Comparison of ENCODE assay signal across 17 cellular contexts in the genomic region with DNA sequence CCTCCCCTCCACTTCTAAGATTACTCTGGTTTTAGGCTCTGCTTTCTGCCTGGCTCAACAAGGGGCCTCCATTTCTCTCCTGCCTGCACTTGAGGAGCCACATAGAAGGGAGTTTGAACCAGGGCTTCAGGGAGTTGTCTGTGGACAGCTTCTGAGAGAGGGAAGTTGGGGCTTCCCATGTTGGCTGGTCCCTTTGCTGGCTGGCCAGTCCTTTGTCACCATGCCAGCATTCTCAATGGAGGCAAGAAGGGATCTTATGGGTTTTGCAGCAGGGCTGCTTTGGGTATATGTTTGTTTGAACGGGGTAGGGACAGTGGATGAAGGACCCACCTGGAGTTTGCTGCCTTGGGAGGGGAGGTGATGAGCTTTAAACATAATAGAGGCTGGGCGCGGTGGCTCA.
DNase-seq lines count a peak whose midpoint lies in the region; ATAC-seq and TF ChIP-seq lines count a peak whose summit lies in the region.
"Had no signal": no experiment of that assay in that cellular context is flagged by ENCODE, and none has a peak within 500 bp of the region (broad histone marks: within the 10 kb centered on the region; RNA-seq: fewer than 3 reads in every experiment).

No MANE protein-coding gene starts in this region.

- no peaks in the 10 kb centered on the region for H3K79me2 ChIP-seq in DND-41 (ENCODE audit: insufficient read depth, low read length)

- no peak overlapping the region for H3K4me3 Mint-ChIP-seq in CD14-positive monocyte
- H3K4me3 Mint-ChIP-seq in T-helper 2 cell treated with Interferon-gamma antibody and Interleukin-4, amounts not matched to agents 5 μg/mL and 100 μg/mL, for 36 hours: no peak overlapping the region
- H3K4me3 Mint-ChIP-seq in neural crest cell: no peak overlapping the region
- no peak overlapping the region for H3K4me3 Mint-ChIP-seq in chondrocyte (ENCODE audit: unreplicated experiment)
- H3K4me3 Mint-ChIP-seq: effector memory CD8-positive, alpha-beta T cell; neural progenitor cell had no signal

- no peaks in the 10 kb centered on the region for H4K20me1 ChIP-seq in DND-41 (ENCODE audit: insufficient read depth, low read length)

- H3K9me3 Mint-ChIP-seq in CD14-positive monocyte (no peaks in the 10 kb centered on the region), neural crest cell (no peaks in the 10 kb centered on the region), chondrocyte (ENCODE audit: low read depth) (no peaks in the 10 kb centered on the region)
- H3K9me3 Mint-ChIP-seq in T-helper 2 cell treated with Interferon-gamma antibody and Interleukin-4, amounts not matched to agents 5 μg/mL and 100 μg/mL, for 36 hours: no peaks in the 10 kb centered on the region
- H3K9me3 Mint-ChIP-seq: effector memory CD8-positive, alpha-beta T cell; neural progenitor cell had no signal

- H3K27me3 Mint-ChIP-seq in CD14-positive monocyte (ENCODE audit: low read depth in 3 of 3): no peaks in the 10 kb centered on the region
- no peaks in the 10 kb centered on the region for H3K27me3 Mint-ChIP-seq in T-helper 2 cell treated with Interferon-gamma antibody and Interleukin-4, amounts not matched to agents 5 μg/mL and 100 μg/mL, for 36 hours (ENCODE audit: low read depth)
- no peaks in the 10 kb centered on the region for H3K27me3 Mint-ChIP-seq in neural crest cell (ENCODE audit: low read depth)
- H3K27me3 Mint-ChIP-seq in chondrocyte (ENCODE audit: low read depth): no peaks in the 10 kb centered on the region
- H3K27me3 Mint-ChIP-seq: effector memory CD8-positive, alpha-beta T cell had no signal

- no peaks in the 10 kb centered on the region for H3K4me1 Mint-ChIP-seq in CD14-positive monocyte
- H3K4me1 Mint-ChIP-seq in T-helper 2 cell treated with Interferon-gamma antibody and Interleukin-4, amounts not matched to agents 5 μg/mL and 100 μg/mL, for 36 hours (ENCODE audit: low read depth): peaks cover 12% of the 10 kb centered on the region
- no peaks in the 10 kb centered on the region for H3K4me1 Mint-ChIP-seq in neural crest cell
- H3K4me1 Mint-ChIP-seq in chondrocyte (ENCODE audit: low read depth): peaks cover 4% of the 10 kb centered on the region
- H3K4me1 Mint-ChIP-seq: neural progenitor cell had no signal

- intact Hi-C loops in CD14-positive monocyte (cut with micrococcal nuclease): loop anchor here in 1 of 2 donors (10.0 kb wide), 1 partner anchor 71 kb away; no protein-coding TSS in a partner anchor

- H3K4me1 ChIP-seq in DND-41 (ENCODE audit: insufficient read depth, low read length): peaks cover 20% of the 10 kb centered on the region

- no peak overlapping the region for H3K4me3 ChIP-seq in DND-41 (ENCODE audit: low read depth in 1 of 2, low read length in 2 of 2)
- H3K4me3 ChIP-seq: cardiac muscle cell, neural progenitor cell, suprapubic skin had no signal

- no peak overlapping the region for H2AFZ ChIP-seq in DND-41 (ENCODE audit: low read depth, low read length)
- H2AFZ ChIP-seq: neural progenitor cell had no signal

- peak overlapping the region in 3 of 7 donors; percentile 58 to 84 (median 77) for H3K27ac Mint-ChIP-seq in CD14-positive monocyte
- peak overlapping the region; percentile 89 for H3K27ac Mint-ChIP-seq in T-helper 2 cell treated with Interferon-gamma antibody and Interleukin-4, amounts not matched to agents 5 μg/mL and 100 μg/mL, for 36 hours
- peak overlapping the region; percentile 52 for H3K27ac Mint-ChIP-seq in neural crest cell (ENCODE audit: unreplicated experiment)
- H3K27ac Mint-ChIP-seq in chondrocyte (ENCODE audit: unreplicated experiment): no peak overlapping the region
- H3K27ac Mint-ChIP-seq: effector memory CD8-positive, alpha-beta T cell; neural progenitor cell had no signal

- TF ChIP-seq CTCF in CD14-positive monocyte (IDR thresholded peaks at IDR 0.05) (no peak), DND-41 (IDR thresholded peaks at IDR 0.05; ENCODE audit: borderline replicate concordance, extremely low read depth, low read length, poor library complexity, severe bottlenecking) (no peak), neural crest cell (conservative IDR thresholded peaks at IDR 0.05) (no peak), chondrocyte (IDR thresholded peaks at IDR 0.05) (no peak)

- peaks cover 9% of the 10 kb centered on the region for H3K27me3 ChIP-seq in DND-41 (ENCODE audit: insufficient read depth, low read length, poor library complexity)
- H3K27me3 ChIP-seq: cardiac muscle cell, neural progenitor cell, suprapubic skin had no signal

- H3K27ac ChIP-seq in DND-41 (ENCODE audit: low read length): no peak overlapping the region
- H3K27ac ChIP-seq: cardiac muscle cell, neural progenitor cell, suprapubic skin had no signal

- H3K36me3 Mint-ChIP-seq in CD14-positive monocyte: peaks cover 0 to 13% of the 10 kb centered on the region in 2 donors
- peaks cover 3% of the 10 kb centered on the region for H3K36me3 Mint-ChIP-seq in T-helper 2 cell treated with Interferon-gamma antibody and Interleukin-4, amounts not matched to agents 5 μg/mL and 100 μg/mL, for 36 hours (ENCODE audit: low read depth)
- H3K36me3 Mint-ChIP-seq in neural crest cell (ENCODE audit: low read depth): no peaks in the 10 kb centered on the region
- H3K36me3 Mint-ChIP-seq in chondrocyte (ENCODE audit: low read depth): no peaks in the 10 kb centered on the region
- H3K36me3 Mint-ChIP-seq: neural progenitor cell had no signal

- ATAC-seq in DND-41 (ENCODE audit: insufficient read depth, low read depth): no peak

- H3K4me2 ChIP-seq in DND-41 (ENCODE audit: insufficient read depth, low read length): peak overlapping the region; percentile 57
- H3K4me2 ChIP-seq: neural progenitor cell had no signal

- no peak overlapping the region for H3K9ac ChIP-seq in DND-41 (ENCODE audit: low read depth, low read length)
- H3K9ac ChIP-seq: neural progenitor cell had no signal

- H3K9me3 ChIP-seq in DND-41 (ENCODE audit: insufficient read depth, low read length, severe bottlenecking): no peaks in the 10 kb centered on the region
- H3K9me3 ChIP-seq: suprapubic skin had no signal

- DNase-seq in CD14-positive monocyte (ENCODE audit: low spot score) (peak; percentile 49), DND-41 (no peak), neural crest cell (ENCODE audit: low read depth, low spot score) (no peak), NCI-H526 treated with DMSO at 0.1 percent for 48 hours (lab: John Stamatoyannopoulos, UW) (no peak), chondrocyte (ENCODE audit: low spot score) (no peak)
- DNase-seq in T-helper 2 cell treated with Interferon-gamma antibody and Interleukin-4, amounts not matched to agents 5 μg/mL and 100 μg/mL, for 36 hours (ENCODE audit: low spot score): no peak
- DNase-seq in effector CD4-positive, alpha-beta T cell: no peak
- DNase-seq: DMS79, mesendoderm, NCI-H1417 treated with DMSO at 0.1 percent for 48 hours, NCI-H345, retina, SHP77 treated with DMSO at 0.1 percent for 48 hours had no signal

- no peaks in the 10 kb centered on the region for H3K36me3 ChIP-seq in DND-41 (ENCODE audit: insufficient read depth, low read length)
- H3K36me3 ChIP-seq: cardiac muscle cell, neural progenitor cell, suprapubic skin had no signal
